Comparison of ENCODE assay signal across 21 cellular contexts in genomic region chr1:43056981-43057391, GRCh38.
A peak's percentile ranks its signal among the peaks of the same experiment; 100 is the strongest.
DNase-seq lines count a peak whose midpoint lies in the region; TF ChIP-seq lines count a peak whose summit lies in the region.
"Had no signal": no experiment of that assay in that cellular context is flagged by ENCODE, and none has a peak within 500 bp of the region (broad histone marks: within the 10 kb centered on the region; RNA-seq: fewer than 3 reads in every experiment).

No MANE protein-coding gene starts in this region.

- intact Hi-C loops in uterus (cut with DNase I; ENCODE audit: low total_unique reads), result no loop called here

- H3K27me3 ChIP-seq in uterus (no peaks in the 10 kb centered on the region), neural progenitor cell (no peaks in the 10 kb centered on the region)
- H3K27me3 ChIP-seq: ovary, testis had no signal

- H3K27ac ChIP-seq in uterus (peak overlapping the region; percentile 55 to 71), neural progenitor cell (no peak overlapping the region)
- H3K27ac ChIP-seq: ovary, testis had no signal

- no peak overlapping the region for H3K9ac ChIP-seq in neural progenitor cell

- H3K4me3 Mint-ChIP-seq in mesothelial cell of epicardium, result no peak overlapping the region
- H3K4me3 Mint-ChIP-seq in neural progenitor cell, result no peak overlapping the region
- H3K4me3 Mint-ChIP-seq: activated CD8-positive, alpha-beta memory T cell treated with anti-CD3 and anti-CD28 coated beads, Interleukin-2, amount 10 ng/mL, durations not matched to agents 7 days and 5 days had no signal

- H3K79me2 ChIP-seq in neural progenitor cell (ENCODE audit: low read depth), result no peaks in the 10 kb centered on the region

- H3K36me3 ChIP-seq in uterus, result no peaks in the 10 kb centered on the region
- no peaks in the 10 kb centered on the region for H3K36me3 ChIP-seq in neural progenitor cell
- H3K36me3 ChIP-seq: ovary had no signal

- TF ChIP-seq POLR2A in uterus (IDR thresholded peaks at IDR 0.05), result no peak

- H3K27ac Mint-ChIP-seq in mesothelial cell of epicardium (peak overlapping the region; percentile 83), neural progenitor cell (no peak overlapping the region)

- no peaks in the 10 kb centered on the region for H3K36me3 Mint-ChIP-seq in mesothelial cell of epicardium
- peaks cover 5% of the 10 kb centered on the region for H3K36me3 Mint-ChIP-seq in neural progenitor cell

- TF ChIP-seq CTCF in epithelial cell of esophagus (IDR thresholded peaks at IDR 0.05; ENCODE audit: insufficient read depth, low read depth, low read length, missing control alignments) (no peak), mesothelial cell of epicardium (IDR thresholded peaks at IDR 0.05; ENCODE audit: unreplicated experiment) (no peak), uterus (IDR thresholded peaks at IDR 0.05) (no peak), neural progenitor cell (IDR thresholded peaks at IDR 0.05) (no peak)

- peaks cover 70% of the 10 kb centered on the region for H3K4me1 Mint-ChIP-seq in mesothelial cell of epicardium
- H3K4me1 Mint-ChIP-seq in neural progenitor cell, result peaks cover 47% of the 10 kb centered on the region

- H3F3A ChIP-seq in neural progenitor cell (ENCODE audit: low read depth), result peaks cover 12% of the 10 kb centered on the region

- DNase-seq in SW480 (ENCODE audit: low spot score) (peak; percentile 52), epithelial cell of esophagus (ENCODE audit: low read depth) (peak; percentile 78), mesothelial cell of epicardium (ENCODE audit: low spot score in 2 of 2, unreplicated experiment in 2 of 2) (no peak), uterus (peak in 1 of 2 donors; percentile 36), neural progenitor cell (ENCODE audit: low spot score) (no peak), NAMALWA (ENCODE audit: low spot score) (no peak), activated gamma-delta T cell treated with Interleukin-2 at 50 U/mL for 16 hours (no peak)
- DNase-seq: activated CD4-positive, CD25-positive, alpha-beta regulatory T cell; activated CD8-positive, alpha-beta memory T cell treated with anti-CD3 and anti-CD28 coated beads, Interleukin-2, amount 10 ng/mL, durations not matched to agents 7 days and 5 days; activated effector memory CD4-positive, alpha-beta T cell treated with anti-CD3 and anti-CD28 coated beads, Interleukin-2, amount 50 U/mL, for 16 hours; aorta; C1 segment of cervical spinal cord; dermis blood vessel endothelial cell; NCI-H1417; NCI-H526 treated with DMSO at 0.1 percent for 48 hours; SIG-M5; stimulated activated CD4-positive, alpha-beta T cell treated with anti-CD3 and anti-CD28 coated beads, Interleukin-4, amount 100 ng/mL, for 4 hours; stimulated activated CD8-positive, alpha-beta memory T cell treated with anti-CD3 and anti-CD28 coated beads, Interleukin-4, amount 100 ng/mL, for 48 hours; T-helper 2 cell; testis had no signal

- H3K9me3 Mint-ChIP-seq in mesothelial cell of epicardium (no peaks in the 10 kb centered on the region), neural progenitor cell (peaks cover 3% of the 10 kb centered on the region)

- no peaks in the 10 kb centered on the region for H3K27me3 Mint-ChIP-seq in mesothelial cell of epicardium (ENCODE audit: low read depth)
- H3K27me3 Mint-ChIP-seq in neural progenitor cell (ENCODE audit: insufficient read depth, low read depth), result peaks cover 14% of the 10 kb centered on the region

- H3K9me3 ChIP-seq in uterus (no peaks in the 10 kb centered on the region), neural progenitor cell (ENCODE audit: low read depth) (no peaks in the 10 kb centered on the region)
- H3K9me3 ChIP-seq: ovary, testis had no signal

- no peak overlapping the region for H2AFZ ChIP-seq in neural progenitor cell (replicated peaks)

- no peaks in the 10 kb centered on the region for H4K20me1 ChIP-seq in neural progenitor cell (ENCODE audit: low read depth)

- no peaks in the 10 kb centered on the region for H3K4me1 ChIP-seq in uterus
- H3K4me1 ChIP-seq in neural progenitor cell, result peaks cover 31% of the 10 kb centered on the region
- H3K4me1 ChIP-seq: testis had no signal

- H3K4me3 ChIP-seq in epithelial cell of esophagus (ENCODE audit: low read length), result no peak overlapping the region
- no peak overlapping the region for H3K4me3 ChIP-seq in uterus
- H3K4me3 ChIP-seq in neural progenitor cell, result no peak overlapping the region
- H3K4me3 ChIP-seq: ovary, testis had no signal

- no peak overlapping the region for H3K4me2 ChIP-seq in neural progenitor cell

Comparison
In these comparisons a context has a peak if more than half of its experiments do, and no peak if none do; other contexts are left out.
1. DNase-seq: peak in SW480 (single experiment) and epithelial cell of esophagus (single experiment); none in mesothelial cell of epicardium (0 of 2), neural progenitor cell (single experiment), NAMALWA (single experiment) and activated gamma-delta T cell treated with Interleukin-2 at 50 U/mL for 16 hours (single experiment).